In the genomic region with DNA sequence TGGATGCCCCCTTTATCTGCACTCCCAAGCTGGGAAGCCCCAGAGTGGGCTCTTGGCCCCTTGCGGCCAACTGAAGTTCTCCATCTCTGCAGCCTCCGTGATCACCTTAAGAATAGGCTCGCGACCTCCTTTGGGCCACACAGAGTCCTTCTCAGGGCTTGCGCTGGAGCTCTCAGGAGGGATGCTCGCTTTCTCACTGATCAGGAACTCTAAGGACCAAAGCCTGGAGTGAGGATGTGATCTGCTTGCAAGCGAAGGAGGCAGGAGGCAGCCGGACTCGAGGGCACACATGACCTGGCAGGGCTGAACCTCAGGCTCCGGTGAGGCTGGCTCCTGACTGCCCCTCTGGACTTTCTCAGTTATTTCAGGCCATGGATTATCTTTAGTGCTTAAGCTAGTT, we compare ENCODE assay signal across 15 cellular contexts.
DNase-seq lines count a peak whose midpoint lies in the region; ATAC-seq and TF ChIP-seq lines count a peak whose summit lies in the region.
"Had no signal": no experiment of that assay in that cellular context is flagged by ENCODE, and none has a peak within 500 bp of the region (broad histone marks: within the 10 kb centered on the region; RNA-seq: fewer than 3 reads in every experiment).

No MANE protein-coding gene starts in this region.

- H3K9me3 Mint-ChIP-seq in endodermal cell (no peaks in the 10 kb centered on the region), mesothelial cell of epicardium (no peaks in the 10 kb centered on the region), type B pancreatic cell (peaks cover 3% of the 10 kb centered on the region)
- H3K9me3 Mint-ChIP-seq: CD4-positive, alpha-beta T cell had no signal

- no peak overlapping the region for H3K4me3 ChIP-seq in SJCRH30
- H3K4me3 ChIP-seq in endodermal cell (ENCODE audit: low read length) = no peak overlapping the region
- no peak overlapping the region for H3K4me3 ChIP-seq in uterus
- H3K4me3 ChIP-seq: GM23248 had no signal

- H3K4me3 Mint-ChIP-seq in endodermal cell (no peak overlapping the region), mesothelial cell of epicardium (no peak overlapping the region), type B pancreatic cell (no peak overlapping the region)
- H3K4me3 Mint-ChIP-seq: B cell; CD4-positive, alpha-beta T cell had no signal

- 91 to 94% methylated on average over 9 to 10 of the region's 10 CpGs for WGBS in endodermal cell (ENCODE audit: insufficient coverage in 1 of 2, insufficient read length in 1 of 2), 2 experiments

- intact Hi-C loops in uterus (cut with DNase I; ENCODE audit: low total_unique reads) = no loop called here

- H3K27me3 ChIP-seq in SJCRH30 (no peaks in the 10 kb centered on the region), endodermal cell (ENCODE audit: control insufficient read depth, insufficient read depth, low read length, poor library complexity, severe bottlenecking) (no peaks in the 10 kb centered on the region), uterus (no peaks in the 10 kb centered on the region)

- H3K27ac ChIP-seq in SJCRH30 (peak overlapping the region; percentile 24; the same call in 1 of the 2 replicates), endodermal cell (ENCODE audit: low read depth, low read length) (no peak overlapping the region), uterus (no peak overlapping the region)
- H3K27ac ChIP-seq: GM23248 had no signal

- no peak for ATAC-seq in HG03432 (IDR thresholded peaks at IDR 0.05; ENCODE audit: unreplicated experiment)
- ATAC-seq: HCT116 had no signal

- TF ChIP-seq POLR2A in uterus (IDR thresholded peaks at IDR 0.05) = no peak

- TF ChIP-seq CTCF in endodermal cell (conservative IDR thresholded peaks at IDR 0.05) (peak; percentile 42), mesothelial cell of epicardium (IDR thresholded peaks at IDR 0.05; ENCODE audit: unreplicated experiment) (no peak), type B pancreatic cell (conservative IDR thresholded peaks at IDR 0.05) (no peak), uterus (IDR thresholded peaks at IDR 0.05) (no peak)

- H3K9me3 ChIP-seq in SJCRH30 (replicated peaks) (no peaks in the 10 kb centered on the region), endodermal cell (ENCODE audit: control insufficient read depth, low read length) (no peaks in the 10 kb centered on the region), uterus (no peaks in the 10 kb centered on the region)

- H3K36me3 ChIP-seq in SJCRH30 (no peaks in the 10 kb centered on the region), endodermal cell (ENCODE audit: control insufficient read depth, insufficient read depth, low read length) (no peaks in the 10 kb centered on the region), uterus (no peaks in the 10 kb centered on the region)

- no peak overlapping the region for H3K27ac Mint-ChIP-seq in endodermal cell
- peak overlapping the region; percentile 47 for H3K27ac Mint-ChIP-seq in mesothelial cell of epicardium
- no peak overlapping the region for H3K27ac Mint-ChIP-seq in type B pancreatic cell
- H3K27ac Mint-ChIP-seq: B cell; CD4-positive, alpha-beta T cell had no signal

- H3K36me3 Mint-ChIP-seq in endodermal cell (ENCODE audit: low read depth) (no peaks in the 10 kb centered on the region), mesothelial cell of epicardium (no peaks in the 10 kb centered on the region), type B pancreatic cell (no peaks in the 10 kb centered on the region)

- DNase-seq in SJCRH30 = peak in 1 of 2 experiments; percentile 9
- no peak for DNase-seq in endodermal cell
- peak in 1 of 2 experiments; percentile 29 for DNase-seq in mesothelial cell of epicardium (ENCODE audit: low spot score in 2 of 2, unreplicated experiment in 2 of 2)
- peak; percentile 43 for DNase-seq in type B pancreatic cell (ENCODE audit: extremely low spot score, unreplicated experiment)
- no peak for DNase-seq in stimulated activated CD4-positive, alpha-beta T cell treated with anti-CD3 and anti-CD28 coated beads, Interleukin-1b, Interleukin-23, amount 100 ng/mL, for 48 hours
- no peak for DNase-seq in uterus
- DNase-seq: C1 segment of cervical spinal cord; Calu3; CD4-positive, alpha-beta T cell; DMS 273 treated with DMSO at 0.1 percent for 48 hours; EL; GM23248 had no signal

- no peaks in the 10 kb centered on the region for H3K4me1 ChIP-seq in SJCRH30
- H3K4me1 ChIP-seq in endodermal cell (ENCODE audit: control insufficient read depth, insufficient read depth, low read length) = no peaks in the 10 kb centered on the region
- H3K4me1 ChIP-seq in uterus = no peaks in the 10 kb centered on the region

- H3K9ac ChIP-seq in endodermal cell (ENCODE audit: extremely low read depth, low read length, poor library complexity, severe bottlenecking) = no peak overlapping the region
- H3K9ac ChIP-seq: GM23248 had no signal

- H3K27me3 Mint-ChIP-seq in endodermal cell (ENCODE audit: insufficient read depth) (peaks cover 4% of the 10 kb centered on the region), mesothelial cell of epicardium (ENCODE audit: low read depth) (peaks cover 37% of the 10 kb centered on the region), type B pancreatic cell (peaks cover 13% of the 10 kb centered on the region)
- H3K27me3 Mint-ChIP-seq: B cell had no signal

- peaks cover 2% of the 10 kb centered on the region for H3K4me1 Mint-ChIP-seq in endodermal cell
- H3K4me1 Mint-ChIP-seq in mesothelial cell of epicardium = peaks cover 5% of the 10 kb centered on the region
- H3K4me1 Mint-ChIP-seq in type B pancreatic cell (ENCODE audit: unreplicated experiment) = peaks cover 22% of the 10 kb centered on the region
- H3K4me1 Mint-ChIP-seq: B cell had no signal
